In genomic region chr19:33177417-33177976, GRCh38 we compare ENCODE assay signal across 8 cellular contexts. TPM values are rescaled to one million over a fixed set of nuclear protein-coding genes. Genes with fewer than 3 reads are reported as not detected.
DNase-seq lines count a peak whose midpoint lies in the region; ATAC-seq and TF ChIP-seq lines count a peak whose summit lies in the region.

No MANE protein-coding gene starts in this region.

- no peaks in the 10 kb centered on the region for H3K27me3 ChIP-seq in BE2C
- no peaks in the 10 kb centered on the region for H3K27me3 ChIP-seq in prostate gland (replicated peaks; ENCODE audit: insufficient read depth)

- H3K4me1 ChIP-seq in BE2C (no peaks in the 10 kb centered on the region), prostate gland (replicated peaks) (no peaks in the 10 kb centered on the region)

- H3K27ac ChIP-seq in prostate gland: peak overlapping the region; percentile 85 to 88

- in situ Hi-C loops in GM13977 (cut with MboI; ENCODE audit: low pct_unique_long_range_greater_than_20kb, low sequenced_read_pairs, unreplicated experiment): no loop called here

- 0% methylated on average over 15 of the region's 38 CpGs for WGBS in prostate gland

- H3K4me3 ChIP-seq in BE2C (ENCODE audit: low read depth, low read length) (peak overlapping the region; percentile 77), fibroblast of mammary gland (ENCODE audit: control insufficient read depth, low read depth, low read length) (peak overlapping the region; percentile 52), prostate gland (peak overlapping the region; percentile 57 to 71)

- intact Hi-C loops in prostate gland (cut with DNase I): no loop called here

- H3K36me3 ChIP-seq in BE2C (no peaks in the 10 kb centered on the region), prostate gland (no peaks in the 10 kb centered on the region)

- ATAC-seq in HG03575 (IDR thresholded peaks at IDR 0.05; ENCODE audit: extremely low read depth, insufficient number of reproducible peaks, low FRiP score, unreplicated experiment): peak; percentile 10

- no peak for TF ChIP-seq POLR2A in prostate gland (IDR thresholded peaks at IDR 0.05)

- DNase-seq in BE2C (peak; percentile 82), GM13977 (ENCODE audit: low spot score) (peak; percentile 61), T-helper 9 cell (peak; percentile 69), fibroblast of mammary gland (ENCODE audit: low read depth) (no peak), prostate gland (ENCODE audit: low spot score) (peak; percentile 17), NCI-H1436 (lab: John Stamatoyannopoulos, UW) (no peak), retina (no peak)

- TF ChIP-seq CTCF in BE2C (IDR thresholded peaks at IDR 0.05; ENCODE audit: low read depth, low read length): peak; percentile 44
- TF ChIP-seq CTCF in GM13977 (IDR thresholded peaks at IDR 0.05; ENCODE audit: extremely low read depth, insufficient read depth, missing control alignments): peak; percentile 36
- TF ChIP-seq CTCF in fibroblast of mammary gland (conservative IDR thresholded peaks at IDR 0.05; ENCODE audit: control insufficient read depth, insufficient read depth, low read depth, low read length): peak; percentile 14
- TF ChIP-seq CTCF in prostate gland (IDR thresholded peaks at IDR 0.05): peak in 3 of 4 experiments; percentile 32 to 42 (median 35)

- H3K9me3 ChIP-seq in BE2C (no peaks in the 10 kb centered on the region), prostate gland (no peaks in the 10 kb centered on the region)

RNA-seq across cellular contexts. Expression of gene LRP3, which starts 16.6 kb away (rescaled TPM):
- 152 TPM for polyA plus RNA-seq in BE2C (2012; ENCODE audit: insufficient read depth, insufficient read length, low read depth)
- total RNA-seq in prostate gland: 10 to 100 TPM; 63.7 to 64.4 TPM

RNA-seq across cellular contexts. Expression of gene WDR88, which starts 45.6 kb away (rescaled TPM):
- 0.63 TPM for polyA plus RNA-seq in BE2C (2012; ENCODE audit: insufficient read depth, insufficient read length, low read depth)
- total RNA-seq in prostate gland: 1 to 10 TPM in 1 of 2 donors, not detected in 1; 3.9 TPM

RNA-seq across cellular contexts. Expression of gene SLC7A10, which starts 48.2 kb away (rescaled TPM):
- not detected for polyA plus RNA-seq in BE2C (2012; ENCODE audit: insufficient read depth, insufficient read length, low read depth)
- total RNA-seq in prostate gland: 1 to 10 TPM in 1 of 2 donors, not detected in 1; 3.5 TPM

Comparison
In these comparisons a context has a peak if more than half of its experiments do, and no peak if none do; other contexts are left out.
1. DNase-seq: peak in BE2C (single experiment), GM13977 (single experiment), T-helper 9 cell (single experiment) and prostate gland (single experiment); none in fibroblast of mammary gland (single experiment), NCI-H1436 (single experiment) and retina (single experiment).
2. Peak in every context shown above with its lines, with median percentiles within 50 percentile points of each other: H3K4me3 ChIP-seq and CTCF ChIP-seq.